Comparison of ENCODE assay signal across 3 cellular contexts in the genomic region with DNA sequence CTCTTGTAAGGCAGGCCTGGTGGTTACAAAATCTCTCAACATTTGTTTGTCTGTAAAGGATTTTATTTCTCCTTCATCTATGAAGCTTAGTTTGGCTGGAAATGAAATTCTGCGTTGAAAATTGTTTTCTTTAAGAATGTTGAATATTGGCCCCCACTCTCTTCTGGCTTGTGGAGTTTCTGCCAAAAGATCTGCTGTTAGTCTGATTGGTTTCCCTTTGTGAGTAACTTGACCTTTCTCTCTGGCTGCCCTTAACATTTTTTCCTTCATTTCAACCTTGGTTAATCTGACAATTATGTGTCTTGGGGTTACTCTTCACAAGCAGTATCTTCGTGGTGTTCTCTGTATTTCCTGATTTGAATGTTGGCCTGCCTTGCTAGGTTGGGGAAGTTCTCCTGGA.
DNase-seq lines count a peak whose midpoint lies in the region; TF ChIP-seq lines count a peak whose summit lies in the region.
"Not testable (repeated sequence)": the region's sequence is repeated elsewhere in the genome, so short reads cannot be mapped to it uniquely, and the experiment has no call there.

No MANE protein-coding gene starts in this region.

- not testable (repeated sequence) for TF ChIP-seq CTCF in fibroblast of the aortic adventitia (IDR thresholded peaks at IDR 0.05; ENCODE audit: insufficient read depth, low read length)

- not testable (repeated sequence) for H3K4me1 Mint-ChIP-seq in stimulated activated naive CD8-positive, alpha-beta T cell treated with anti-CD3 and anti-CD28 coated beads, Interleukin-15, Interleukin-2, amounts not matched to agents 100 ng/mL and 50 ng/mL, for 24 hours (ENCODE audit: low read depth)

- not testable (repeated sequence) for H3K4me3 Mint-ChIP-seq in stimulated activated naive CD8-positive, alpha-beta T cell treated with anti-CD3 and anti-CD28 coated beads, Interleukin-15, Interleukin-2, amounts not matched to agents 100 ng/mL and 50 ng/mL, for 24 hours

- not testable (repeated sequence) for H3K4me3 ChIP-seq in fibroblast of the aortic adventitia (ENCODE audit: low read depth, low read length)

- not testable (repeated sequence) for H3K36me3 Mint-ChIP-seq in stimulated activated naive CD8-positive, alpha-beta T cell treated with anti-CD3 and anti-CD28 coated beads, Interleukin-15, Interleukin-2, amounts not matched to agents 100 ng/mL and 50 ng/mL, for 24 hours (ENCODE audit: low read depth)

- not testable (repeated sequence) for H3K27me3 Mint-ChIP-seq in stimulated activated naive CD8-positive, alpha-beta T cell treated with anti-CD3 and anti-CD28 coated beads, Interleukin-15, Interleukin-2, amounts not matched to agents 100 ng/mL and 50 ng/mL, for 24 hours

- peak overlapping the region; percentile 21 for H3K27ac Mint-ChIP-seq in stimulated activated naive CD8-positive, alpha-beta T cell treated with anti-CD3 and anti-CD28 coated beads, Interleukin-15, Interleukin-2, amounts not matched to agents 100 ng/mL and 50 ng/mL, for 24 hours

- DNase-seq in fibroblast of peridontal ligament (ENCODE audit: extremely low read depth): peak; percentile 51
- peak; percentile 53 for DNase-seq in fibroblast of the aortic adventitia (ENCODE audit: low read depth)

- H3K9me3 Mint-ChIP-seq in stimulated activated naive CD8-positive, alpha-beta T cell treated with anti-CD3 and anti-CD28 coated beads, Interleukin-15, Interleukin-2, amounts not matched to agents 100 ng/mL and 50 ng/mL, for 24 hours: peaks cover 23% of the 10 kb centered on the region
